Comparison of ENCODE assay signal across 1 cellular context in genomic region chr6:160791981-160792418, GRCh38.
TF ChIP-seq lines count a peak whose summit lies in the region.

No MANE protein-coding gene starts in this region.

TF ChIP-seq in HCT116, 20 proteins besides CTCF, POLR2A, EP300 and RAD21 (continued from another document):
- TF ChIP-seq ATF3 (IDR thresholded peaks at IDR 0.05) = peak; percentile 57; the same call in 1 of the 2 replicates
- TF ChIP-seq CEBPB (IDR thresholded peaks at IDR 0.05; ENCODE audit: low read depth) = no peak; the same call in 1 of the 2 replicates
- TF ChIP-seq MAX (IDR thresholded peaks at IDR 0.05) = no peak
- peak; percentile 46 for TF ChIP-seq CBX3 (IDR thresholded peaks at IDR 0.05; ENCODE audit: low read depth)
- peak; percentile 92 for TF ChIP-seq FOSL1 (IDR thresholded peaks at IDR 0.05; ENCODE audit: low read depth)
- 0 out of 2 replicates have a peak, but pooled peaks have one; percentile 15 for TF ChIP-seq EGR1 (IDR thresholded peaks at IDR 0.05; ENCODE audit: low read depth)
TF ChIP-seq in HCT116: peak in this region for 6.
